ENCODE assay signal across 8 cellular contexts in the genomic region with DNA sequence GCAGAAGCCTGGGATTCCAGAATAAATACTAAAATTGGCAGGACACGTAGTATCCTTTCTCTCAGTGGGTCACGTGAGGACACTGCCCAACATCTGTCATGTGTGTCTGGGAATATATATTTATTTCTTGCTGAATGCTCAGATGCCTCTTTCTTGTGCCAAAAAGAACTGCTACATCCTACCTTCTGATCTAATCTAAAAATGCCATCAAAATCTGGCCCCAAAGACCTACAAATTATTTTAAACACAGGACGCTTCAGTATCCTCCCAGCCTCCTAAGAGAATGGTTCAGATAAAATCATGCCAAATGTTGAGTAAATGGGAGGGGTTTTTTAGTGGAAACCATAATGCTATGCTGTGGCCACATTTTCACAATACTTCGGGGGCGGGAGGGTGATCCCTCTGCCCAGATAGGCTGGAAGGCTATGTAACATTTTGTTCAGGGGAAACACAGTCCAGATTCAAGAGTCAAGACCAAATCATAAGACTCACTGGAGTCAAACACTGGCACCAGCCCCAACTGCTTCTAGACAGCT. TPM values are rescaled to one million over a fixed set of nuclear protein-coding genes. Genes with fewer than 3 reads are reported as not detected.
A peak's percentile ranks its signal among the peaks of the same experiment; 100 is the strongest.
DNase-seq lines count a peak whose midpoint lies in the region; ATAC-seq and TF ChIP-seq lines count a peak whose summit lies in the region.

No MANE protein-coding gene starts in this region.

- no peak for ATAC-seq in HG03378 (IDR thresholded peaks at IDR 0.05; ENCODE audit: unreplicated experiment)
- ATAC-seq in HG03139 (IDR thresholded peaks at IDR 0.05; ENCODE audit: unreplicated experiment) = no peak
- no peak for ATAC-seq in HG03196 (IDR thresholded peaks at IDR 0.05; ENCODE audit: unreplicated experiment)

- H3K27me3 ChIP-seq in dorsolateral prefrontal cortex = no peaks in the 10 kb centered on the region
- H3K27me3 ChIP-seq in neutrophil = no peaks in the 10 kb centered on the region

- intact Hi-C loops in dorsolateral prefrontal cortex (cut with DNase I) = no loop called here

- H3K4me1 ChIP-seq in neutrophil (ENCODE audit: control insufficient read depth in 1 of 2, insufficient read depth in 1 of 2, low read depth in 1 of 2, low read length in 1 of 2) = no peaks in the 10 kb centered on the region

- H3K9me3 ChIP-seq in neutrophil = no peaks in the 10 kb centered on the region

- DNase-seq in AG08396 (ENCODE audit: low spot score) (peak; percentile 37), NCI-H446 (lab: John Stamatoyannopoulos, UW) (peak; percentile 50 to 80), dorsolateral prefrontal cortex (peak in 3 of 10 donors; percentile 26 to 63 (median 51)), middle frontal gyrus (ENCODE audit: extremely low spot score, low spot score) (no peak)

- H3K4me3 ChIP-seq in dorsolateral prefrontal cortex (peak overlapping the region in 6 of 59 donors; percentile 0 to 23 (median 12)), neutrophil (ENCODE audit: low read depth in 1 of 2, low read length in 1 of 2) (no peak overlapping the region)

- peaks cover 100% of the 10 kb centered on the region for H3K36me3 ChIP-seq in neutrophil

- peak in 2 of 56 donors; percentile 9 to 13 for TF ChIP-seq CTCF in dorsolateral prefrontal cortex (IDR thresholded peaks at IDR 0.05 in 54 of 56, conservative IDR thresholded peaks at IDR 0.05 in 2 of 56; ENCODE audit: low read depth in 1 of 56, partially characterized antibody in 56 of 56)
- TF ChIP-seq CTCF in neutrophil (IDR thresholded peaks at IDR 0.05) = no peak

- H3K27ac ChIP-seq in dorsolateral prefrontal cortex (peak overlapping the region in 58 of 59 donors; percentile 2 to 93 (median 82)), neutrophil (peak overlapping the region; percentile 24)

RNA-seq across cellular contexts. Expression of a gene that starts 22.9 kb away (rescaled TPM):
- 100 to 1,000 TPM in 23 of 120 experiments, 10 to 100 TPM in 97; 31.5 to 153 (median 80.8) TPM for total RNA-seq in dorsolateral prefrontal cortex

RNA-seq across cellular contexts. Expression of a gene that starts 52.7 kb away (rescaled TPM):
- total RNA-seq in dorsolateral prefrontal cortex = 10 to 100 TPM; 34.3 to 82.0 (median 53.1) TPM

RNA-seq across cellular contexts. Expression of a gene that starts 56.1 kb away (rescaled TPM):
- 100 to 1,000 TPM; 110 to 287 (median 170) TPM for total RNA-seq in dorsolateral prefrontal cortex
